ENCODE assay signal across 33 cellular contexts in genomic region chr2:99640568-99641215, GRCh38.
DNase-seq lines count a peak whose midpoint lies in the region; ATAC-seq, FAIRE-seq and TF ChIP-seq lines count a peak whose summit lies in the region.
"Had no signal": no experiment of that assay in that cellular context is flagged by ENCODE, and none has a peak within 500 bp of the region (broad histone marks: within the 10 kb centered on the region; RNA-seq: fewer than 3 reads in every experiment).

No MANE protein-coding gene starts in this region.

- in situ Hi-C loops in astrocyte of the spinal cord (cut with HindIII; ENCODE audit: low sequenced_read_pairs): no loop called here

- DNase-seq in DMS79 (lab: John Stamatoyannopoulos, UW) (peak; percentile 57), NCI-H128 (lab: John Stamatoyannopoulos, UW; ENCODE audit: unreplicated experiment) (peak; percentile 32), astrocyte of the spinal cord (ENCODE audit: low read depth, low spot score) (peak; percentile 55), osteocyte (ENCODE audit: extremely low spot score, unreplicated experiment) (no peak), pancreas (no peak), dorsolateral prefrontal cortex (no peak)
- DNase-seq: activated CD4-positive, alpha-beta T cell treated with anti-CD3 and anti-CD28 coated beads for 36 hours; activated CD8-positive, alpha-beta memory T cell treated with anti-CD3 and anti-CD28 coated beads, Interleukin-2, amount 50 U/mL, for 48 hours; activated CD8-positive, alpha-beta T cell treated with anti-CD3 and anti-CD28 coated beads for 36 hours; activated naive CD4-positive, alpha-beta T cell treated with anti-CD3 and anti-CD28 coated beads, Interleukin-2, amount 50 U/mL, for 16 hours; amniotic stem cell; CD8-positive, alpha-beta memory T cell; colonic mucosa; effector memory CD8-positive, alpha-beta T cell; GF-D8; KG1; left colon; mammary epithelial cell; MG63; NCI-H1417; NCI-H2029; NCI-H2227 treated with DMSO at 0.1 percent for 48 hours; posterior cingulate gyrus; right lobe of liver; stimulated activated CD8-positive, alpha-beta memory T cell treated with anti-CD3 and anti-CD28 coated beads, Interleukin-4, amount 100 ng/mL, for 48 hours; stomach; T-helper 9 cell had no signal

- 91 to 93% methylated on average over 5 of the region's 5 CpGs for WGBS in pancreas, 2 donors

- H3K4me3 Mint-ChIP-seq in osteocyte (ENCODE audit: unreplicated experiment): no peak overlapping the region
- H3K4me3 Mint-ChIP-seq: activated CD4-positive, alpha-beta T cell treated with anti-CD3 and anti-CD28 coated beads for 36 hours; activated CD8-positive, alpha-beta T cell treated with anti-CD3 and anti-CD28 coated beads for 36 hours; activated T-helper 17 cell treated with anti-CD3 and anti-CD28 coated beads, Interleukin-2, amount 50 U/mL, for 72 hours; CD8-positive, alpha-beta memory T cell; effector memory CD8-positive, alpha-beta T cell; neural progenitor cell had no signal

- H3K9me3 Mint-ChIP-seq in osteocyte (ENCODE audit: unreplicated experiment): no peaks in the 10 kb centered on the region
- H3K9me3 Mint-ChIP-seq: activated CD8-positive, alpha-beta T cell treated with anti-CD3 and anti-CD28 coated beads for 36 hours; activated T-helper 17 cell treated with anti-CD3 and anti-CD28 coated beads, Interleukin-2, amount 50 U/mL, for 72 hours; CD8-positive, alpha-beta memory T cell; effector memory CD8-positive, alpha-beta T cell; neural progenitor cell had no signal

- no peaks in the 10 kb centered on the region for H3K9me3 ChIP-seq in pancreas
- H3K9me3 ChIP-seq: colonic mucosa, MG63, right lobe of liver, stomach had no signal

- intact Hi-C loops in pancreas (cut with DNase I) (no loop called here), dorsolateral prefrontal cortex (cut with DNase I) (no loop called here)

- no peaks in the 10 kb centered on the region for H3K27me3 Mint-ChIP-seq in osteocyte (ENCODE audit: unreplicated experiment)
- H3K27me3 Mint-ChIP-seq: activated CD4-positive, alpha-beta T cell treated with anti-CD3 and anti-CD28 coated beads for 36 hours; activated CD8-positive, alpha-beta T cell treated with anti-CD3 and anti-CD28 coated beads for 36 hours; activated T-helper 17 cell treated with anti-CD3 and anti-CD28 coated beads, Interleukin-2, amount 50 U/mL, for 72 hours had no signal

- TF ChIP-seq CTCF in astrocyte of the spinal cord (IDR thresholded peaks at IDR 0.05; ENCODE audit: low read depth, low read length): no peak
- TF ChIP-seq CTCF in osteocyte (IDR thresholded peaks at IDR 0.05): no peak
- no peak for TF ChIP-seq CTCF in pancreas (IDR thresholded peaks at IDR 0.05)
- no peak for TF ChIP-seq CTCF in dorsolateral prefrontal cortex (IDR thresholded peaks at IDR 0.05 in 54 of 56, conservative IDR thresholded peaks at IDR 0.05 in 2 of 56; ENCODE audit: low read depth in 1 of 56, partially characterized antibody in 56 of 56)

- FAIRE-seq in pancreas (lab: Jason Lieb, UNC): no peak
- FAIRE-seq: HTR-8/SVneo had no signal

- no peaks in the 10 kb centered on the region for H3K27me3 ChIP-seq in pancreas
- H3K27me3 ChIP-seq in dorsolateral prefrontal cortex: no peaks in the 10 kb centered on the region
- H3K27me3 ChIP-seq: cardiac muscle cell, colonic mucosa, MG63, neural progenitor cell, right lobe of liver, stomach had no signal

- peaks cover 23% of the 10 kb centered on the region for H3K4me1 Mint-ChIP-seq in osteocyte (ENCODE audit: unreplicated experiment)
- H3K4me1 Mint-ChIP-seq: activated CD4-positive, alpha-beta T cell treated with anti-CD3 and anti-CD28 coated beads for 36 hours; activated T-helper 17 cell treated with anti-CD3 and anti-CD28 coated beads, Interleukin-2, amount 50 U/mL, for 72 hours; CD8-positive, alpha-beta memory T cell had no signal

- no peak for ATAC-seq in GM21367 (IDR thresholded peaks at IDR 0.05; ENCODE audit: unreplicated experiment)
- ATAC-seq in GM18909 (IDR thresholded peaks at IDR 0.05; ENCODE audit: poor library complexity, unreplicated experiment): no peak
- no peak for ATAC-seq in pancreas
- ATAC-seq: activated CD4-positive, alpha-beta T cell treated with anti-CD3 and anti-CD28 coated beads for 36 hours; activated CD8-positive, alpha-beta T cell treated with anti-CD3 and anti-CD28 coated beads for 36 hours; activated T-helper 17 cell treated with anti-CD3 and anti-CD28 coated beads, Interleukin-2, amount 50 U/mL, for 72 hours; effector memory CD8-positive, alpha-beta T cell; left colon; right lobe of liver had no signal

- H3K4me3 ChIP-seq in astrocyte of the spinal cord (ENCODE audit: low read depth, low read length): no peak overlapping the region
- no peak overlapping the region for H3K4me3 ChIP-seq in pancreas
- H3K4me3 ChIP-seq in dorsolateral prefrontal cortex: no peak overlapping the region
- H3K4me3 ChIP-seq: cardiac muscle cell, colonic mucosa, MG63, neural progenitor cell, right lobe of liver, stomach had no signal

- H3K36me3 Mint-ChIP-seq in osteocyte (ENCODE audit: unreplicated experiment): peaks cover 19% of the 10 kb centered on the region
- H3K36me3 Mint-ChIP-seq: CD8-positive, alpha-beta memory T cell; neural progenitor cell had no signal

- H3K27ac Mint-ChIP-seq in osteocyte (ENCODE audit: unreplicated experiment): peak overlapping the region; percentile 11
- H3K27ac Mint-ChIP-seq: activated CD4-positive, alpha-beta T cell treated with anti-CD3 and anti-CD28 coated beads for 36 hours; activated CD8-positive, alpha-beta T cell treated with anti-CD3 and anti-CD28 coated beads for 36 hours; activated T-helper 17 cell treated with anti-CD3 and anti-CD28 coated beads, Interleukin-2, amount 50 U/mL, for 72 hours; effector memory CD8-positive, alpha-beta T cell; neural progenitor cell had no signal

- H3K4me1 ChIP-seq in pancreas: no peaks in the 10 kb centered on the region
- H3K4me1 ChIP-seq: colonic mucosa, neural progenitor cell had no signal

- H3K36me3 ChIP-seq in pancreas: no peaks in the 10 kb centered on the region
- H3K36me3 ChIP-seq: cardiac muscle cell, colonic mucosa, MG63, neural progenitor cell, right lobe of liver, stomach had no signal

- H3K27ac ChIP-seq in pancreas (no peak overlapping the region), dorsolateral prefrontal cortex (no peak overlapping the region)
- H3K27ac ChIP-seq: cardiac muscle cell, colonic mucosa, neural progenitor cell, right lobe of liver, stomach had no signal

Comparison
In these comparisons a context has a peak if more than half of its experiments do, and no peak if none do; other contexts are left out.
1. DNase-seq: peak in DMS79 (single experiment), NCI-H128 (single experiment) and astrocyte of the spinal cord (single experiment); none in osteocyte (single experiment), pancreas (0 of 6) and dorsolateral prefrontal cortex (0 of 10).